In the genomic region with DNA sequence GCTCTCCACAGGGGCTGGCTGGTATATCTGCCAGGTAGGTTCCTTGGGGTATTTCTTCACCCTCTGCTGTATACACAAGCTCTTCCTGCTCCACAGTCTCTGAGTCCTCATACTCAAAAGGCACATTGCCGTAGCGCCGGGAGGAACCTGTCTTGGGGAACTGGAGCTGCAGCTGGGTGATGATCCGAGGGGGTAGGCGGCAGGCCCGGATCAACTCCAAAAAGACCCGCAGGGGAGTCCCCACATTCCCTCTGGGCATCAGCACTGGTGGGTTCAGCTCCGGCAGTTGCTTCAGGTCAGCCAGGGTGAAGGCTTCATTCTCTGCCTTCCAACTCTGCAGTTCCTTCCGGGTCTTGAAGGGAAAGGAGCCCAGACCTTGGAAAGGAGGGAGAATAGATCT, we compare ENCODE assay signal across 32 cellular contexts. TPM values are rescaled to one million over a fixed set of nuclear protein-coding genes. Genes with fewer than 3 reads are reported as not detected.
"Had no signal": no experiment of that assay in that cellular context is flagged by ENCODE, and none has a peak within 500 bp of the region (broad histone marks: within the 10 kb centered on the region; RNA-seq: fewer than 3 reads in every experiment).

No MANE protein-coding gene starts in this region.

- H3K9me3 ChIP-seq: esophagus squamous epithelium, gastrocnemius medialis, heart right ventricle had no signal

- H3K27ac Mint-ChIP-seq: memory B cell had no signal

- H3K4me3 ChIP-seq: coronary artery, dorsolateral prefrontal cortex, esophagus squamous epithelium, gastrocnemius medialis, heart right ventricle, lung had no signal

- H3K4me3 Mint-ChIP-seq: memory B cell had no signal

- H3K27ac ChIP-seq: coronary artery, dorsolateral prefrontal cortex, epithelial cell of prostate, esophagus squamous epithelium, gastrocnemius medialis, heart right ventricle had no signal

- H3K27me3 ChIP-seq: dorsolateral prefrontal cortex, esophagus squamous epithelium, gastrocnemius medialis, heart right ventricle had no signal

- H3K9me3 Mint-ChIP-seq: memory B cell had no signal

- H3K27me3 Mint-ChIP-seq: memory B cell had no signal

- ATAC-seq: esophagus mucosa, gastrocnemius medialis, heart right ventricle, left colon, left lobe of liver, left ventricle myocardium superior had no signal

- FAIRE-seq: colon, islet of Langerhans, keratinocyte had no signal

- DNase-seq: dermis blood vessel endothelial cell; dorsolateral prefrontal cortex; effector CD4-positive, alpha-beta T cell; effector memory CD4-positive, alpha-beta T cell; erythroblast; esophagus squamous epithelium; foreskin fibroblast; foreskin melanocyte; gastrocnemius medialis; glutamatergic neuron; head of caudate nucleus; heart right ventricle; hippocampal formation; kidney glomerular epithelial cell; left colon; left ventricle myocardium superior; mammary epithelial cell; mesendoderm; midbrain had no signal

RNA-seq across cellular contexts. Expression of a gene that starts 16.4 kb away (rescaled TPM):
- total RNA-seq: cerebellum, dermis blood vessel endothelial cell, esophagus mucosa, esophagus squamous epithelium, glomerular endothelial cell, lower leg skin, mammary epithelial cell, mononuclear cell had no signal
- polyA plus RNA-seq: keratinocyte, mammary epithelial cell had no signal

RNA-seq across cellular contexts. Expression of a gene that starts 34.4 kb away (rescaled TPM):
- total RNA-seq: cerebellum, glomerular endothelial cell, left ventricle myocardium superior had no signal
